Comparison of ENCODE assay signal across 5 cellular contexts in the genomic region with DNA sequence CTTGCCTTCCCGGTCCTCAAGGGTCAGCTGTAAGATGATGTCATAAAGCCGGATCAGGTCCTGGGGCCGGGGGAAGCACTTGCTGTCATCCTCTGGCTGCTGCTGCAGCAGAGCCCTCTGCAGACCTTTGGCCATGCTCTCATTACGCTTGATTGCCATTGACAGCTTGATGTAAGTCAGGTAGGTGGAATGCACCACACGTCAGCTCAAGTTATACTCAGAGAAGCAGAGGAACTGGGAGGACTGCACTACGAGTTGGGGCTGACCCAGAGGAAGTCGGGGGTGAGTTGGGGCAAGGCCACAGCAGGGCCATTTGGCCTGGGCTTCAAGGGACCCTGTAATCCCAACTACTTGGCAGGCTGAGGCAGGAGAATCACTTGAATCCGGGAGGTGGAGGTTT. TPM values are rescaled to one million over a fixed set of nuclear protein-coding genes. Genes with fewer than 3 reads are reported as not detected.
"Had no signal": no experiment of that assay in that cellular context is flagged by ENCODE, and none has a peak within 500 bp of the region (broad histone marks: within the 10 kb centered on the region; RNA-seq: fewer than 3 reads in every experiment).

No MANE protein-coding gene starts in this region.

RNA-seq across cellular contexts. Expression of gene LGALS9B, which starts 50.8 kb away (rescaled TPM):
- total RNA-seq: GM23338, H1, H9, HT-29, IMR-90 had no signal
